Comparison of ENCODE assay signal across 8 cellular contexts in genomic region chr13:99605417-99606321, GRCh38. TPM values are rescaled to one million over a fixed set of nuclear protein-coding genes. Genes with fewer than 3 reads are reported as not detected.
DNase-seq lines count a peak whose midpoint lies in the region; FAIRE-seq and TF ChIP-seq lines count a peak whose summit lies in the region.

No MANE protein-coding gene starts in this region.

- H3K9me3 Mint-ChIP-seq in T-helper 2 cell treated with Interferon-gamma antibody and Interleukin-4, amounts not matched to agents 5 μg/mL and 100 μg/mL, for 36 hours, result no peaks in the 10 kb centered on the region
- H3K9me3 Mint-ChIP-seq in MCF 10A (ENCODE audit: unreplicated experiment), result no peaks in the 10 kb centered on the region

- POLR2A ChIA-PET in GM10248 (lab: Yijun Ruan, JAX) (no interaction called here), MCF 10A (lab: Yijun Ruan, JAX) (interaction anchor here (0.6 to 2.2 kb wide), 13 partner anchors 9 to 532 kb away, joined by 3 to 8 read pairs (median 3); partner anchors contain the start of gene PCCA)

- peak overlapping the region; percentile 87 for H3K4me3 Mint-ChIP-seq in T-helper 2 cell treated with Interferon-gamma antibody and Interleukin-4, amounts not matched to agents 5 μg/mL and 100 μg/mL, for 36 hours
- peak overlapping the region; percentile 70 for H3K4me3 Mint-ChIP-seq in MCF 10A (ENCODE audit: unreplicated experiment)

- DNase-seq in GM10248 (ENCODE audit: extremely low spot score) (peak; percentile 61), H54 (ENCODE audit: insufficient read length, low spot score) (peak; percentile 65), LHCN-M2 (ENCODE audit: low read depth) (peak; percentile 79), MCF 10A (ENCODE audit: unreplicated experiment) (peak; percentile 58), islet precursor cell (peak; percentile 70), mesenteric fat pad (ENCODE audit: low spot score) (no peak)
- peak; percentile 43 for DNase-seq in T-helper 2 cell treated with Interferon-gamma antibody and Interleukin-4, amounts not matched to agents 5 μg/mL and 100 μg/mL, for 36 hours (ENCODE audit: low spot score)
- DNase-seq in stimulated activated CD4-positive, alpha-beta T cell treated with anti-CD3 and anti-CD28 coated beads, Interleukin-15, amount 100 ng/mL, for 48 hours (ENCODE audit: low read depth in 2 of 2), result peak; percentile 24 to 34

- H3K27ac Mint-ChIP-seq in T-helper 2 cell treated with Interferon-gamma antibody and Interleukin-4, amounts not matched to agents 5 μg/mL and 100 μg/mL, for 36 hours, result peak overlapping the region; percentile 76
- H3K27ac Mint-ChIP-seq in MCF 10A (ENCODE audit: low read depth, unreplicated experiment), result peak overlapping the region; percentile 14

- no TSS peak for BruUV-seq in MCF 10A (replicated peaks; lab: Mats Ljungman, UMichigan)

- TF ChIP-seq CTCF in GM10248 (IDR thresholded peaks at IDR 0.05; ENCODE audit: control extremely low read depth, extremely low read depth, low read depth, missing control alignments), result peak; percentile 18
- TF ChIP-seq CTCF in MCF 10A (IDR thresholded peaks at IDR 0.05; ENCODE audit: unreplicated experiment), result no peak

- intact Hi-C loops in MCF 10A (cut with micrococcal nuclease), result loop anchor here (2.0 kb wide), 1 partner anchor 49 kb away; no protein-coding TSS in a partner anchor

- CTCF ChIA-PET in GM10248 (lab: Yijun Ruan, JAX), result interaction anchor here (1.0 to 2.0 kb wide), 6 partner anchors 10 to 104 kb away, joined by 3 to 11 read pairs (median 3); partner anchors contain the start of gene TM9SF2
- CTCF ChIA-PET in MCF 10A (lab: Yijun Ruan, JAX), result interaction anchor here (0.6 to 1.7 kb wide), 8 partner anchors 9 to 1021 kb away, joined by 3 to 7 read pairs (median 4); no protein-coding TSS in a partner anchor

- H3K27me3 Mint-ChIP-seq in T-helper 2 cell treated with Interferon-gamma antibody and Interleukin-4, amounts not matched to agents 5 μg/mL and 100 μg/mL, for 36 hours (ENCODE audit: low read depth), result peaks cover 17% of the 10 kb centered on the region
- no peaks in the 10 kb centered on the region for H3K27me3 Mint-ChIP-seq in MCF 10A (ENCODE audit: insufficient read depth, unreplicated experiment)

- H3K4me1 Mint-ChIP-seq in T-helper 2 cell treated with Interferon-gamma antibody and Interleukin-4, amounts not matched to agents 5 μg/mL and 100 μg/mL, for 36 hours (ENCODE audit: low read depth), result peaks cover 25% of the 10 kb centered on the region
- H3K4me1 Mint-ChIP-seq in MCF 10A (ENCODE audit: insufficient read depth, unreplicated experiment), result peaks cover 11% of the 10 kb centered on the region

- H3K36me3 Mint-ChIP-seq in T-helper 2 cell treated with Interferon-gamma antibody and Interleukin-4, amounts not matched to agents 5 μg/mL and 100 μg/mL, for 36 hours (ENCODE audit: low read depth), result peaks cover 2% of the 10 kb centered on the region
- peaks cover 6% of the 10 kb centered on the region for H3K36me3 Mint-ChIP-seq in MCF 10A (ENCODE audit: insufficient read depth, unreplicated experiment)

- peak; percentile 88 for FAIRE-seq in H54 (lab: Jason Lieb, UNC)

- TF ChIP-seq POLR2A in H54 (IDR thresholded peaks at IDR 0.05; ENCODE audit: low read depth, low read length), result no peak

RNA-seq across cellular contexts. Expression of gene CLYBL, which starts 0.8 kb away (rescaled TPM):
- total RNA-seq in LHCN-M2 (2014; rRNA removed), result 0.29 and 1.8 TPM in 2 replicates
- polyA plus RNA-seq in LHCN-M2 (2012), result 0.73 TPM
- 10.0 and 12.7 TPM in 2 replicates for total RNA-seq in MCF 10A (2022)
- total RNA-seq in mesenteric fat pad, result 7.1 TPM
